ENCODE assay signal across 1 cellular context in genomic region chr14:102195446-102195845, GRCh38.
TF ChIP-seq lines count a peak whose summit lies in the region.

No MANE protein-coding gene starts in this region.

TF ChIP-seq in GM12878, 131 proteins besides CTCF, POLR2A, EP300 and RAD21 (continued from another document):
- TF ChIP-seq ZBTB40 (IDR thresholded peaks at IDR 0.05; ENCODE audit: borderline replicate concordance): no peak
- TF ChIP-seq FOXM1 (IDR thresholded peaks at IDR 0.05; ENCODE audit: low read depth, low read length): no peak
- no peak for TF ChIP-seq JUND (IDR thresholded peaks at IDR 0.05; ENCODE audit: low read depth, low read length)
- TF ChIP-seq, protein P1, sequence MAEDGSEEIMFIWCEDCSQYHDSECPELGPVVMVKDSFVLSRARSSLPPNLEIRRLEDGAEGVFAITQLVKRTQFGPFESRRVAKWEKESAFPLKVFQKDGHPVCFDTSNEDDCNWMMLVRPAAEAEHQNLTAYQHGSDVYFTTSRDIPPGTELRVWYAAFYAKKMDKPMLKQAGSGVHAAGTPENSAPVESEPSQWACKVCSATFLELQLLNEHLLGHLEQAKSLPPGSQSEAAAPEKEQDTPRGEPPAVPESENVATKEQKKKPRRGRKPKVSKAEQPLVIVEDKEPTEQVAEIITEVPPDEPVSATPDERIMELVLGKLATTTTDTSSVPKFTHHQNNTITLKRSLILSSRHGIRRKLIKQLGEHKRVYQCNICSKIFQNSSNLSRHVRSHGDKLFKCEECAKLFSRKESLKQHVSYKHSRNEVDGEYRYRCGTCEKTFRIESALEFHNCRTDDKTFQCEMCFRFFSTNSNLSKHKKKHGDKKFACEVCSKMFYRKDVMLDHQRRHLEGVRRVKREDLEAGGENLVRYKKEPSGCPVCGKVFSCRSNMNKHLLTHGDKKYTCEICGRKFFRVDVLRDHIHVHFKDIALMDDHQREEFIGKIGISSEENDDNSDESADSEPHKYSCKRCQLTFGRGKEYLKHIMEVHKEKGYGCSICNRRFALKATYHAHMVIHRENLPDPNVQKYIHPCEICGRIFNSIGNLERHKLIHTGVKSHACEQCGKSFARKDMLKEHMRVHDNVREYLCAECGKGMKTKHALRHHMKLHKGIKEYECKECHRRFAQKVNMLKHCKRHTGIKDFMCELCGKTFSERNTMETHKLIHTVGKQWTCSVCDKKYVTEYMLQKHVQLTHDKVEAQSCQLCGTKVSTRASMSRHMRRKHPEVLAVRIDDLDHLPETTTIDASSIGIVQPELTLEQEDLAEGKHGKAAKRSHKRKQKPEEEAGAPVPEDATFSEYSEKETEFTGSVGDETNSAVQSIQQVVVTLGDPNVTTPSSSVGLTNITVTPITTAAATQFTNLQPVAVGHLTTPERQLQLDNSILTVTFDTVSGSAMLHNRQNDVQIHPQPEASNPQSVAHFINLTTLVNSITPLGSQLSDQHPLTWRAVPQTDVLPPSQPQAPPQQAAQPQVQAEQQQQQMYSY (CRISPR knock-in tag; IDR thresholded peaks at IDR 0.05): no peak
